8 cellular contexts compared by ENCODE assay signal in genomic region chr4:78749972-78750727, GRCh38. TPM values are rescaled to one million over a fixed set of nuclear protein-coding genes. Genes with fewer than 3 reads are reported as not detected.
DNase-seq lines count a peak whose midpoint lies in the region; ATAC-seq lines count a peak whose summit lies in the region.

No MANE protein-coding gene starts in this region.

- DNase-seq in SKM-1 (lab: John Stamatoyannopoulos, UW; ENCODE audit: unreplicated experiment) (peak; percentile 85), SK-N-DZ (ENCODE audit: low spot score) (no peak), NCI-H2081 (lab: John Stamatoyannopoulos, UW) (no peak), NCI-H2227 treated with DMSO at 0.1 percent for 48 hours (lab: John Stamatoyannopoulos, UW) (no peak)
- DNase-seq in activated CD4-positive, alpha-beta T cell treated with anti-CD3 and anti-CD28 coated beads for 36 hours = no peak

- no peak overlapping the region for H3K4me3 ChIP-seq in skeletal muscle tissue (ENCODE audit: low read length in 3 of 3)

- H3K4me1 Mint-ChIP-seq in activated CD4-positive, alpha-beta T cell treated with anti-CD3 and anti-CD28 coated beads for 36 hours = no peaks in the 10 kb centered on the region

- H3K36me3 ChIP-seq in skeletal muscle tissue (ENCODE audit: control insufficient read depth in 3 of 3, insufficient read depth in 3 of 3, low read length in 3 of 3) = no peaks in the 10 kb centered on the region

- intact Hi-C loops in activated CD4-positive, alpha-beta T cell treated with anti-CD3 and anti-CD28 coated beads for 36 hours (cut with DNase I, micrococcal nuclease) = no loop called here

- H3K4me1 ChIP-seq in skeletal muscle tissue (ENCODE audit: control insufficient read depth in 3 of 3, insufficient read depth in 3 of 3, low read length in 3 of 3) = peaks cover 0 to 11% (median 0%) of the 10 kb centered on the region in 3 donors

- H3K27ac Mint-ChIP-seq in activated CD4-positive, alpha-beta T cell treated with anti-CD3 and anti-CD28 coated beads for 36 hours = no peak overlapping the region

- CTCF ChIA-PET in activated CD4-positive, alpha-beta T cell treated with anti-CD3 and anti-CD28 coated beads for 36 hours (lab: Charles Lee) = no interaction called here

- no peak overlapping the region for H3K4me3 Mint-ChIP-seq in activated CD4-positive, alpha-beta T cell treated with anti-CD3 and anti-CD28 coated beads for 36 hours

- H3K9ac ChIP-seq in skeletal muscle tissue (ENCODE audit: low read depth in 1 of 3, low read length in 3 of 3) = no peak overlapping the region

- POLR2A ChIA-PET in activated CD4-positive, alpha-beta T cell treated with anti-CD3 and anti-CD28 coated beads for 36 hours (lab: Charles Lee) = no interaction called here

- no peaks in the 10 kb centered on the region for H3K9me3 Mint-ChIP-seq in activated CD4-positive, alpha-beta T cell treated with anti-CD3 and anti-CD28 coated beads for 36 hours (ENCODE audit: low read depth)

- H3K9me3 ChIP-seq in skeletal muscle tissue (ENCODE audit: control insufficient read depth in 3 of 3, low read length in 3 of 3) = no peaks in the 10 kb centered on the region

- peak overlapping the region; percentile 9 for H3K27ac ChIP-seq in skeletal muscle tissue (ENCODE audit: low read depth, low read length)

- peaks cover 2% of the 10 kb centered on the region for H3K27me3 Mint-ChIP-seq in activated CD4-positive, alpha-beta T cell treated with anti-CD3 and anti-CD28 coated beads for 36 hours

- H3K27me3 ChIP-seq in skeletal muscle tissue (ENCODE audit: control insufficient read depth in 3 of 3, insufficient read depth in 3 of 3, low read length in 3 of 3) = no peaks in the 10 kb centered on the region

- peak; percentile 82 for ATAC-seq in GM19043 (IDR thresholded peaks at IDR 0.05; ENCODE audit: low read depth, unreplicated experiment)
- ATAC-seq in HG03025 (IDR thresholded peaks at IDR 0.05; ENCODE audit: low FRiP score, unreplicated experiment) = peak; percentile 89
- no peak for ATAC-seq in activated CD4-positive, alpha-beta T cell treated with anti-CD3 and anti-CD28 coated beads for 36 hours

- no peaks in the 10 kb centered on the region for H3K36me3 Mint-ChIP-seq in activated CD4-positive, alpha-beta T cell treated with anti-CD3 and anti-CD28 coated beads for 36 hours (ENCODE audit: low read depth)

RNA-seq across cellular contexts. Expression of gene BMP2K, which starts 26.0 kb away (rescaled TPM):
- 25.1 TPM for total RNA-seq in skeletal muscle tissue
- 11.5 and 20.4 TPM in 2 replicates for polyA plus RNA-seq in SK-N-DZ (2014; cell fraction: cytosol; rRNA removed)
- polyA plus RNA-seq in SK-N-DZ (2014; cell fraction: nucleus; rRNA removed) = 14.7 and 24.3 TPM in 2 replicates
- total RNA-seq in activated CD4-positive, alpha-beta T cell treated with anti-CD3 and anti-CD28 coated beads for 36 hours = 10 to 100 TPM; 10.6 to 14.5 TPM
